8 cellular contexts compared by ENCODE assay signal in genomic region chr1:77759090-77760028, GRCh38. TPM values are rescaled to one million over a fixed set of nuclear protein-coding genes. Genes with fewer than 3 reads are reported as not detected.
DNase-seq lines count a peak whose midpoint lies in the region; ATAC-seq and TF ChIP-seq lines count a peak whose summit lies in the region.

USP33 (minus strand) TSS chr1:77759852; CDS start chr1:77741697, 18,155 bp downstream.

- H3K4me2 ChIP-seq in DOHH2 (ENCODE audit: low read length) (peak within 1 kb of the TSS; percentile 88), KMS-11 (peak within 1 kb of the TSS; percentile 98)

- no peaks in the 10 kb centered on the region for H3K9me2 ChIP-seq in DOHH2 (replicated peaks; ENCODE audit: control insufficient read depth, low read length)

- H3K9ac ChIP-seq in KMS-11: peak within 1 kb of the TSS; percentile 76

- H3K27ac Mint-ChIP-seq in activated T-helper 2 cell treated with anti-CD3 and anti-CD28 coated beads, Interferon-gamma antibody, Interleukin-2, Interleukin-4, amounts not matched to agents 10 μg/mL and 5 μg/mL and 100 μg/mL, durations not matched to agents 14 hours and 24 hours and 36 hours: peak within 1 kb of the TSS; percentile 87
- peak within 1 kb of the TSS; percentile 95 to 97 (median 95) for H3K27ac Mint-ChIP-seq in nephron
- peak within 1 kb of the TSS; percentile 98 to 99 for H3K27ac Mint-ChIP-seq in stimulated activated naive CD8-positive, alpha-beta T cell treated with anti-CD3 and anti-CD28 coated beads, Interleukin-15, amount 100 ng/mL, for 72 hours

- peaks cover 34% of the 10 kb centered on the region for H3K4me1 Mint-ChIP-seq in activated T-helper 2 cell treated with anti-CD3 and anti-CD28 coated beads, Interferon-gamma antibody, Interleukin-2, Interleukin-4, amounts not matched to agents 10 μg/mL and 5 μg/mL and 100 μg/mL, durations not matched to agents 14 hours and 24 hours and 36 hours (ENCODE audit: low read depth)
- H3K4me1 Mint-ChIP-seq in nephron: peaks cover 30% of the 10 kb centered on the region
- H3K4me1 Mint-ChIP-seq in stimulated activated naive CD8-positive, alpha-beta T cell treated with anti-CD3 and anti-CD28 coated beads, Interleukin-15, amount 100 ng/mL, for 72 hours: peaks cover 31% of the 10 kb centered on the region

- POLR2A ChIA-PET in RWPE1 (lab: Yijun Ruan, JAX; ENCODE audit: low non-redundant PET): no interaction called here

- no peaks in the 10 kb centered on the region for H3K9me3 Mint-ChIP-seq in activated T-helper 2 cell treated with anti-CD3 and anti-CD28 coated beads, Interferon-gamma antibody, Interleukin-2, Interleukin-4, amounts not matched to agents 10 μg/mL and 5 μg/mL and 100 μg/mL, durations not matched to agents 14 hours and 24 hours and 36 hours
- no peaks in the 10 kb centered on the region for H3K9me3 Mint-ChIP-seq in nephron
- no peaks in the 10 kb centered on the region for H3K9me3 Mint-ChIP-seq in stimulated activated naive CD8-positive, alpha-beta T cell treated with anti-CD3 and anti-CD28 coated beads, Interleukin-15, amount 100 ng/mL, for 72 hours

- peaks cover 8% of the 10 kb centered on the region for H3K36me3 Mint-ChIP-seq in activated T-helper 2 cell treated with anti-CD3 and anti-CD28 coated beads, Interferon-gamma antibody, Interleukin-2, Interleukin-4, amounts not matched to agents 10 μg/mL and 5 μg/mL and 100 μg/mL, durations not matched to agents 14 hours and 24 hours and 36 hours (ENCODE audit: low read depth)
- no peaks in the 10 kb centered on the region for H3K36me3 Mint-ChIP-seq in nephron (ENCODE audit: low read depth)

- no peaks in the 10 kb centered on the region for H3K27me3 ChIP-seq in DOHH2 (ENCODE audit: control insufficient read depth, low read length)
- no peaks in the 10 kb centered on the region for H3K27me3 ChIP-seq in KMS-11 (ENCODE audit: insufficient read depth, low read depth)

- DNase-seq in RWPE1 (ENCODE audit: low spot score): peak; percentile 88
- DNase-seq in activated T-helper 2 cell treated with anti-CD3 and anti-CD28 coated beads, Interferon-gamma antibody, Interleukin-2, Interleukin-4, amounts not matched to agents 10 μg/mL and 5 μg/mL and 100 μg/mL, durations not matched to agents 14 hours and 24 hours and 36 hours (ENCODE audit: low spot score): peak; percentile 84
- peak; percentile 65 for DNase-seq in fibroblast of pulmonary artery (ENCODE audit: low read depth)
- DNase-seq in stimulated activated naive CD8-positive, alpha-beta T cell treated with anti-CD3 and anti-CD28 coated beads, Interleukin-15, amount 100 ng/mL, for 72 hours: peak; percentile 89 to 90

- H3K4me3 ChIP-seq in DOHH2 (ENCODE audit: low read length) (peak within 1 kb of the TSS; percentile 80), KMS-11 (IDR thresholded peaks at IDR 0.05; ENCODE audit: insufficient read depth, low read depth, low read length) (no peak within 1 kb of the TSS), fibroblast of pulmonary artery (replicated peaks; ENCODE audit: low read depth, low read length) (peak within 1 kb of the TSS; percentile 89)

- CTCF ChIA-PET in RWPE1 (lab: Yijun Ruan, JAX): interaction anchor here (0.6 kb wide), 1 partner anchor 52 kb away, joined by 4 read pairs; no protein-coding TSS in a partner anchor

- peak within 1 kb of the TSS; percentile 57 for H3K27ac ChIP-seq in DOHH2 (ENCODE audit: low read depth, low read length)
- H3K27ac ChIP-seq in KMS-11: peak within 1 kb of the TSS; percentile 50
- peak within 1 kb of the TSS; percentile 87 for H3K27ac ChIP-seq in RWPE1

- TF ChIP-seq CTCF in DOHH2 (IDR thresholded peaks at IDR 0.05; ENCODE audit: low read depth, low read length, poor library complexity, severe bottlenecking) (no peak), KMS-11 (conservative IDR thresholded peaks at IDR 0.05; ENCODE audit: low read depth, low read length) (no peak), RWPE1 (conservative IDR thresholded peaks at IDR 0.05; ENCODE audit: low read depth) (no peak), fibroblast of pulmonary artery (IDR thresholded peaks at IDR 0.05; ENCODE audit: low read length, missing control alignments) (no peak), nephron (IDR thresholded peaks at IDR 0.05; ENCODE audit: unreplicated experiment in 3 of 3) (no peak)

- peak within 1 kb of the TSS; percentile 82 for H2AFZ ChIP-seq in KMS-11 (ENCODE audit: low read depth)

- intact Hi-C loops in activated T-helper 2 cell treated with anti-CD3 and anti-CD28 coated beads, Interferon-gamma antibody, Interleukin-2, Interleukin-4, amounts not matched to agents 10 μg/mL and 5 μg/mL and 100 μg/mL, durations not matched to agents 14 hours and 24 hours and 36 hours (cut with micrococcal nuclease): loop anchor here (1.0 kb wide), 3 partner anchors 20 to 219 kb away; partner anchors contain the start of gene MIGA1

- H4K20me1 ChIP-seq in DOHH2 (ENCODE audit: control insufficient read depth, insufficient read depth, low read depth, low read length) (peaks cover 9% of the 10 kb centered on the region; the same call in 1 of the 2 replicates), KMS-11 (ENCODE audit: insufficient read depth) (peaks cover 12% of the 10 kb centered on the region)

- ATAC-seq in GM21737 (IDR thresholded peaks at IDR 0.05; ENCODE audit: unreplicated experiment): peak; percentile 95
- ATAC-seq in stimulated activated naive CD8-positive, alpha-beta T cell treated with anti-CD3 and anti-CD28 coated beads, Interleukin-15, amount 100 ng/mL, for 72 hours: peak; percentile 96

- peaks cover 6% of the 10 kb centered on the region for H3K27me3 Mint-ChIP-seq in activated T-helper 2 cell treated with anti-CD3 and anti-CD28 coated beads, Interferon-gamma antibody, Interleukin-2, Interleukin-4, amounts not matched to agents 10 μg/mL and 5 μg/mL and 100 μg/mL, durations not matched to agents 14 hours and 24 hours and 36 hours (ENCODE audit: low read depth)
- no peaks in the 10 kb centered on the region for H3K27me3 Mint-ChIP-seq in nephron (ENCODE audit: low read depth)
- no peaks in the 10 kb centered on the region for H3K27me3 Mint-ChIP-seq in stimulated activated naive CD8-positive, alpha-beta T cell treated with anti-CD3 and anti-CD28 coated beads, Interleukin-15, amount 100 ng/mL, for 72 hours

- peaks cover 53% of the 10 kb centered on the region for H3K79me2 ChIP-seq in DOHH2 (ENCODE audit: control insufficient read depth, low read length)
- H3K79me2 ChIP-seq in KMS-11 (ENCODE audit: insufficient read depth, low read depth): peaks cover 44% of the 10 kb centered on the region

- H3F3A ChIP-seq in DOHH2 (ENCODE audit: control insufficient read depth, insufficient read depth): peaks cover 5% of the 10 kb centered on the region; the same call in 1 of the 2 replicates

- H3K4me1 ChIP-seq in DOHH2 (ENCODE audit: control insufficient read depth, low read length): peaks cover 45% of the 10 kb centered on the region
- H3K4me1 ChIP-seq in KMS-11 (ENCODE audit: low read depth, poor library complexity, severe bottlenecking): peaks cover 49% of the 10 kb centered on the region

- H3K36me3 ChIP-seq in DOHH2 (ENCODE audit: control insufficient read depth, low read length): peaks cover 3% of the 10 kb centered on the region
- H3K36me3 ChIP-seq in KMS-11 (ENCODE audit: insufficient read depth): no peaks in the 10 kb centered on the region

- no peaks in the 10 kb centered on the region for H3K9me3 ChIP-seq in DOHH2 (ENCODE audit: control insufficient read depth, insufficient read depth, low read length)

- peak within 1 kb of the TSS; percentile 90 for H3K4me3 Mint-ChIP-seq in activated T-helper 2 cell treated with anti-CD3 and anti-CD28 coated beads, Interferon-gamma antibody, Interleukin-2, Interleukin-4, amounts not matched to agents 10 μg/mL and 5 μg/mL and 100 μg/mL, durations not matched to agents 14 hours and 24 hours and 36 hours (ENCODE audit: low read depth)
- peak within 1 kb of the TSS; percentile 92 to 98 (median 98) for H3K4me3 Mint-ChIP-seq in nephron
- H3K4me3 Mint-ChIP-seq in stimulated activated naive CD8-positive, alpha-beta T cell treated with anti-CD3 and anti-CD28 coated beads, Interleukin-15, amount 100 ng/mL, for 72 hours: peak within 1 kb of the TSS; percentile 96 to 98

RNA-seq across cellular contexts. Expression of gene USP33, which starts in this region (rescaled TPM):
- 38.4 and 39.8 TPM in 2 replicates for total RNA-seq in activated T-helper 2 cell treated with anti-CD3 and anti-CD28 coated beads, Interferon-gamma antibody, Interleukin-2, Interleukin-4, amounts not matched to agents 10 μg/mL and 5 μg/mL and 100 μg/mL, durations not matched to agents 14 hours and 24 hours and 36 hours
